In the genomic region with DNA sequence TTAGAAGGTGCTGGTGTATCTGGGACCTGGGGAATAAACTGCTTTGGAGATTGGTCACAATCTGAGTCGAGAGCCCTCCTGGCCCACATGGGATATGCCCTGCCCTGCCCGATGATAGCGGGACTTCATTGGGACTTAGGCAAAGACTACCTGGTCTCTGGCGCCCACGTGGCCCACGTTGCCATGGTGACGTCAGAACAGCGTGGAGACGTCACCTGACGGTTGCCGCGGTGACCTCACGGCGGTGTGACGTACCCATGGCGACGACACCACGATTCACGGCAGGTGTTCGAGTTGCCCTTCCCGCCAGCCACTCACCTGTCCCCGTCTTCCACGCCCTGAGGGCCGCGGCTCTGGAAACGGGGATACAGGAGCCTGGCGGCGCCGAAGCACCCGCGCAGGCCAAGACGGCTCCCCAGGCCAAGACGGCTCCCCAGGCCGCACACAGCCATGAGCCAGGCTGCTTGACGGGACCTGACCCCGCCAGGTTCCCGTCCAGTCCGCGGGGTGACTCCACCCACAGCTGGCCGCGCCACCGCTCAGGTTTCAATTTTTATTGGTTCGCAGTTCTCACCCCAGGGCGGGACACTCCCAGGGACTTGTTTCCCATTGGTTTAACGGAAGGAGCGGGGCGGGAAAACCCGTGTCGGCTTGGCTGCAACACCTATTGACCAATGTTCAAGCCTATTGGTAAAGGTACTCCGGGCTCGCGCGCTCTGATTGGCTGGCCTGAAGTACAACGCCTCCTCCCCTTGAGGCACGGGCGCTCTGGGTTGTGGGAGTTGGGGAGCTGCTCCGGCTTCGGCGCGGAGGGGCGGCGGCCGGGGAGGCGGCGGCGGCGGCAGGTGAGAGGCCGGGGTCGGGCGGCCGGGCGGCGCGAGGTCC, we compare ENCODE assay signal across 1 cellular context.
A peak's percentile ranks its signal among the peaks of the same experiment; 100 is the strongest.
TF ChIP-seq lines count a peak whose summit lies in the region.

A gene (minus strand): TSS at position 476 of the 885 bp plus-strand sequence. CDS start 24 bp downstream, at position 452.
A gene (plus strand): TSS at position 766 of the 885 bp plus-strand sequence. CDS start 1,029 bp downstream, outside the sequence.

TF ChIP-seq in HepG2, 621 proteins besides CTCF, POLR2A, EP300 and RAD21 (continued from another document and continues in another):
- TF ChIP-seq, protein P1, sequence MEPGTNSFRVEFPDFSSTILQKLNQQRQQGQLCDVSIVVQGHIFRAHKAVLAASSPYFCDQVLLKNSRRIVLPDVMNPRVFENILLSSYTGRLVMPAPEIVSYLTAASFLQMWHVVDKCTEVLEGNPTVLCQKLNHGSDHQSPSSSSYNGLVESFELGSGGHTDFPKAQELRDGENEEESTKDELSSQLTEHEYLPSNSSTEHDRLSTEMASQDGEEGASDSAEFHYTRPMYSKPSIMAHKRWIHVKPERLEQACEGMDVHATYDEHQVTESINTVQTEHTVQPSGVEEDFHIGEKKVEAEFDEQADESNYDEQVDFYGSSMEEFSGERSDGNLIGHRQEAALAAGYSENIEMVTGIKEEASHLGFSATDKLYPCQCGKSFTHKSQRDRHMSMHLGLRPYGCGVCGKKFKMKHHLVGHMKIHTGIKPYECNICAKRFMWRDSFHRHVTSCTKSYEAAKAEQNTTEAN (CRISPR knock-in tag; conservative IDR thresholded peaks at IDR 0.05), result no peak
- TF ChIP-seq NR2F1 (CRISPR knock-in tag; IDR thresholded peaks at IDR 0.05) (peak in 1 of 2 experiments; percentile 30; a peak in 2 of 4 replicates), STAT5B (CRISPR knock-in tag; IDR thresholded peaks at IDR 0.05) (no peak), MIER3 (CRISPR knock-in tag; IDR thresholded peaks at IDR 0.05; ENCODE audit: borderline replicate concordance) (peak; percentile 81; the same call in 1 of the 2 replicates), CBX5 (CRISPR knock-in tag; IDR thresholded peaks at IDR 0.05; ENCODE audit: borderline replicate concordance) (peak; percentile 66; the same call in 1 of the 2 replicates), ZSCAN9 (CRISPR knock-in tag; IDR thresholded peaks at IDR 0.05; ENCODE audit: borderline replicate concordance) (peak; percentile 57; the same call in 1 of the 2 replicates), CREB1 (IDR thresholded peaks at IDR 0.05) (peak; percentile 99), CREB1 (CRISPR knock-in tag; IDR thresholded peaks at IDR 0.05) (peak; percentile 98), NRL (CRISPR knock-in tag; IDR thresholded peaks at IDR 0.05; ENCODE audit: borderline replicate concordance) (peak; percentile 92; the same call in 1 of the 2 replicates), SRSF9 (IDR thresholded peaks at IDR 0.05; ENCODE audit: borderline replicate concordance, insufficient read depth, low read depth, low read length, poor library complexity, severe bottlenecking) (no peak), ZNF556 (CRISPR knock-in tag; IDR thresholded peaks at IDR 0.05; ENCODE audit: borderline replicate concordance) (peak; percentile 89), ZNF354B (CRISPR knock-in tag; IDR thresholded peaks at IDR 0.05) (peak; percentile 96; the same call in 1 of the 2 replicates), MED13 (CRISPR knock-in tag; IDR thresholded peaks at IDR 0.05) (peak; percentile 55; the same call in 1 of the 2 replicates), ZNF496 (CRISPR knock-in tag; IDR thresholded peaks at IDR 0.05; ENCODE audit: insufficient replicate concordance) (no peak), ZNF7 (CRISPR knock-in tag; IDR thresholded peaks at IDR 0.05) (no peak), SIX1 (CRISPR knock-in tag; IDR thresholded peaks at IDR 0.05; ENCODE audit: borderline replicate concordance) (no peak), ZNF570 (CRISPR knock-in tag; IDR thresholded peaks at IDR 0.05; ENCODE audit: borderline replicate concordance) (no peak), ZNF10 (CRISPR knock-in tag; IDR thresholded peaks at IDR 0.05; ENCODE audit: borderline replicate concordance, low read depth) (0 out of 2 replicates have a peak, but pooled peaks have one; percentile 62), ARID2 (CRISPR knock-in tag; IDR thresholded peaks at IDR 0.05; ENCODE audit: borderline replicate concordance) (peak; percentile 74; the same call in 1 of the 2 replicates), SIN3A (IDR thresholded peaks at IDR 0.05; ENCODE audit: borderline replicate concordance, low read depth, low read length) (peak; percentile 82; the same call in 1 of the 2 replicates), HDAC6 (IDR thresholded peaks at IDR 0.05; ENCODE audit: low read depth, low read length) (no peak), KDM6A (CRISPR knock-in tag; IDR thresholded peaks at IDR 0.05; ENCODE audit: low read depth) (no peak), YEATS4 (CRISPR knock-in tag; IDR thresholded peaks at IDR 0.05; ENCODE audit: borderline replicate concordance) (peak; percentile 84; the same call in 1 of the 2 replicates), NR2F2 (IDR thresholded peaks at IDR 0.05; ENCODE audit: borderline replicate concordance, low read depth) (no peak), IRX3 (CRISPR knock-in tag; IDR thresholded peaks at IDR 0.05; ENCODE audit: borderline replicate concordance, low read depth) (peak; percentile 81), ZNF749 (CRISPR knock-in tag; IDR thresholded peaks at IDR 0.05; ENCODE audit: borderline replicate concordance) (0 out of 2 replicates have a peak, but pooled peaks have one; percentile 54), YEATS2 (CRISPR knock-in tag; IDR thresholded peaks at IDR 0.05; ENCODE audit: borderline replicate concordance) (peak; percentile 87), ZBTB21 (CRISPR knock-in tag; IDR thresholded peaks at IDR 0.05) (peak; percentile 100)
- TF ChIP-seq, protein P2, sequence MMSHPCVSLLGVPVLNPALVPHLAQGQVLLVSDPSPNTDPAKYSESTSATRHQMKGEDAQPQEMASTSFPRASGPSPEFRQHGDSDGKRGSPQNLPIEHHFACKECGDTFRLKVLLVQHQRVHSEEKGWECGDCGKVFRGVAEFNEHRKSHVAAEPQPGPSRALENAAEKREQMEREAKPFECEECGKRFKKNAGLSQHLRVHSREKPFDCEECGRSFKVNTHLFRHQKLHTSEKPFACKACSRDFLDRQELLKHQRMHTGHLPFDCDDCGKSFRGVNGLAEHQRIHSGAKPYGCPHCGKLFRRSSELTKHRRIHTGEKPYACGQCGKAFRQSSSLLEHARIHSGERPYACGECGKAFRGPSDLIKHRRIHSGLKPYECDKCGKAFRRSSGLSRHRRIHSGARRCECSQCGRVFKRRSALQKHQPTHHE (CRISPR knock-in tag; IDR thresholded peaks at IDR 0.05; ENCODE audit: borderline replicate concordance), result peak; percentile 95
- TF ChIP-seq, protein P3, sequence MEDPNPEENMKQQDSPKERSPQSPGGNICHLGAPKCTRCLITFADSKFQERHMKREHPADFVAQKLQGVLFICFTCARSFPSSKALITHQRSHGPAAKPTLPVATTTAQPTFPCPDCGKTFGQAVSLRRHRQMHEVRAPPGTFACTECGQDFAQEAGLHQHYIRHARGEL (CRISPR knock-in tag; IDR thresholded peaks at IDR 0.05), result peak; percentile 47; the same call in 1 of the 2 replicates
- TF ChIP-seq, protein P4, sequence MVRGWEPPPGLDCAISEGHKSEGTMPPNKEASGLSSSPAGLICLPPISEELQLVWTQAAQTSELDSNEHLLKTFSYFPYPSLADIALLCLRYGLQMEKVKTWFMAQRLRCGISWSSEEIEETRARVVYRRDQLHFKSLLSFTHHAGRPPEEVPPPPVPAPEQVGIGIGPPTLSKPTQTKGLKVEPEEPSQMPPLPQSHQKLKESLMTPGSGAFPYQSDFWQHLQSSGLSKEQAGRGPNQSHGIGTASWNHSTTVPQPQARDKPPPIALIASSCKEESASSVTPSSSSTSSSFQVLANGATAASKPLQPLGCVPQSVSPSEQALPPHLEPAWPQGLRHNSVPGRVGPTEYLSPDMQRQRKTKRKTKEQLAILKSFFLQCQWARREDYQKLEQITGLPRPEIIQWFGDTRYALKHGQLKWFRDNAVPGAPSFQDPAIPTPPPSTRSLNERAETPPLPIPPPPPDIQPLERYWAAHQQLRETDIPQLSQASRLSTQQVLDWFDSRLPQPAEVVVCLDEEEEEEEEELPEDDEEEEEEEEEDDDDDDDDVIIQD (CRISPR knock-in tag; IDR thresholded peaks at IDR 0.05; ENCODE audit: low read depth), result peak; percentile 37; the same call in 1 of the 2 replicates
- TF ChIP-seq, protein P5, sequence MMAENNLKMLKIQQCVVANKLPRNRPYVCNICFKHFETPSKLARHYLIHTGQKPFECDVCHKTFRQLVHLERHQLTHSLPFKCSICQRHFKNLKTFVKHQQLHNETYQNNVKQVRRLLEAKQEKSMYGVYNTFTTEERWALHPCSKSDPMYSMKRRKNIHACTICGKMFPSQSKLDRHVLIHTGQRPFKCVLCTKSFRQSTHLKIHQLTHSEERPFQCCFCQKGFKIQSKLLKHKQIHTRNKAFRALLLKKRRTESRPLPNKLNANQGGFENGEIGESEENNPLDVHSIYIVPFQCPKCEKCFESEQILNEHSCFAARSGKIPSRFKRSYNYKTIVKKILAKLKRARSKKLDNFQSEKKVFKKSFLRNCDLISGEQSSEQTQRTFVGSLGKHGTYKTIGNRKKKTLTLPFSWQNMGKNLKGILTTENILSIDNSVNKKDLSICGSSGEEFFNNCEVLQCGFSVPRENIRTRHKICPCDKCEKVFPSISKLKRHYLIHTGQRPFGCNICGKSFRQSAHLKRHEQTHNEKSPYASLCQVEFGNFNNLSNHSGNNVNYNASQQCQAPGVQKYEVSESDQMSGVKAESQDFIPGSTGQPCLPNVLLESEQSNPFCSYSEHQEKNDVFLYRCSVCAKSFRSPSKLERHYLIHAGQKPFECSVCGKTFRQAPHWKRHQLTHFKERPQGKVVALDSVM (CRISPR knock-in tag; IDR thresholded peaks at IDR 0.05), result 0 out of 2 replicates have a peak, but pooled peaks have one; percentile 44
- TF ChIP-seq, protein P6, sequence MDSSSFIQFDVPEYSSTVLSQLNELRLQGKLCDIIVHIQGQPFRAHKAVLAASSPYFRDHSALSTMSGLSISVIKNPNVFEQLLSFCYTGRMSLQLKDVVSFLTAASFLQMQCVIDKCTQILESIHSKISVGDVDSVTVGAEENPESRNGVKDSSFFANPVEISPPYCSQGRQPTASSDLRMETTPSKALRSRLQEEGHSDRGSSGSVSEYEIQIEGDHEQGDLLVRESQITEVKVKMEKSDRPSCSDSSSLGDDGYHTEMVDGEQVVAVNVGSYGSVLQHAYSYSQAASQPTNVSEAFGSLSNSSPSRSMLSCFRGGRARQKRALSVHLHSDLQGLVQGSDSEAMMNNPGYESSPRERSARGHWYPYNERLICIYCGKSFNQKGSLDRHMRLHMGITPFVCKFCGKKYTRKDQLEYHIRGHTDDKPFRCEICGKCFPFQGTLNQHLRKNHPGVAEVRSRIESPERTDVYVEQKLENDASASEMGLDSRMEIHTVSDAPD (CRISPR knock-in tag; IDR thresholded peaks at IDR 0.05), result peak; percentile 83; the same call in 1 of the 2 replicates
- TF ChIP-seq, protein P7, sequence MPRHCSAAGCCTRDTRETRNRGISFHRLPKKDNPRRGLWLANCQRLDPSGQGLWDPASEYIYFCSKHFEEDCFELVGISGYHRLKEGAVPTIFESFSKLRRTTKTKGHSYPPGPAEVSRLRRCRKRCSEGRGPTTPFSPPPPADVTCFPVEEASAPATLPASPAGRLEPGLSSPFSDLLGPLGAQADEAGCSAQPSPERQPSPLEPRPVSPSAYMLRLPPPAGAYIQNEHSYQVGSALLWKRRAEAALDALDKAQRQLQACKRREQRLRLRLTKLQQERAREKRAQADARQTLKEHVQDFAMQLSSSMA (CRISPR knock-in tag; IDR thresholded peaks at IDR 0.05), result no peak
- TF ChIP-seq, protein P8, sequence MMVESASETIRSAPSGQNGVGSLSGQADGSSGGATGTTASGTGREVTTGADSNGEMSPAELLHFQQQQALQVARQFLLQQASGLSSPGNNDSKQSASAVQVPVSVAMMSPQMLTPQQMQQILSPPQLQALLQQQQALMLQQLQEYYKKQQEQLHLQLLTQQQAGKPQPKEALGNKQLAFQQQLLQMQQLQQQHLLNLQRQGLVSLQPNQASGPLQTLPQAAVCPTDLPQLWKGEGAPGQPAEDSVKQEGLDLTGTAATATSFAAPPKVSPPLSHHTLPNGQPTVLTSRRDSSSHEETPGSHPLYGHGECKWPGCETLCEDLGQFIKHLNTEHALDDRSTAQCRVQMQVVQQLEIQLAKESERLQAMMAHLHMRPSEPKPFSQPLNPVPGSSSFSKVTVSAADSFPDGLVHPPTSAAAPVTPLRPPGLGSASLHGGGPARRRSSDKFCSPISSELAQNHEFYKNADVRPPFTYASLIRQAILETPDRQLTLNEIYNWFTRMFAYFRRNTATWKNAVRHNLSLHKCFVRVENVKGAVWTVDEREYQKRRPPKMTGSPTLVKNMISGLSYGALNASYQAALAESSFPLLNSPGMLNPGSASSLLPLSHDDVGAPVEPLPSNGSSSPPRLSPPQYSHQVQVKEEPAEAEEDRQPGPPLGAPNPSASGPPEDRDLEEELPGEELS (CRISPR knock-in tag; IDR thresholded peaks at IDR 0.05), result peak; percentile 19; the same call in 1 of the 2 replicates
- TF ChIP-seq, protein P9, sequence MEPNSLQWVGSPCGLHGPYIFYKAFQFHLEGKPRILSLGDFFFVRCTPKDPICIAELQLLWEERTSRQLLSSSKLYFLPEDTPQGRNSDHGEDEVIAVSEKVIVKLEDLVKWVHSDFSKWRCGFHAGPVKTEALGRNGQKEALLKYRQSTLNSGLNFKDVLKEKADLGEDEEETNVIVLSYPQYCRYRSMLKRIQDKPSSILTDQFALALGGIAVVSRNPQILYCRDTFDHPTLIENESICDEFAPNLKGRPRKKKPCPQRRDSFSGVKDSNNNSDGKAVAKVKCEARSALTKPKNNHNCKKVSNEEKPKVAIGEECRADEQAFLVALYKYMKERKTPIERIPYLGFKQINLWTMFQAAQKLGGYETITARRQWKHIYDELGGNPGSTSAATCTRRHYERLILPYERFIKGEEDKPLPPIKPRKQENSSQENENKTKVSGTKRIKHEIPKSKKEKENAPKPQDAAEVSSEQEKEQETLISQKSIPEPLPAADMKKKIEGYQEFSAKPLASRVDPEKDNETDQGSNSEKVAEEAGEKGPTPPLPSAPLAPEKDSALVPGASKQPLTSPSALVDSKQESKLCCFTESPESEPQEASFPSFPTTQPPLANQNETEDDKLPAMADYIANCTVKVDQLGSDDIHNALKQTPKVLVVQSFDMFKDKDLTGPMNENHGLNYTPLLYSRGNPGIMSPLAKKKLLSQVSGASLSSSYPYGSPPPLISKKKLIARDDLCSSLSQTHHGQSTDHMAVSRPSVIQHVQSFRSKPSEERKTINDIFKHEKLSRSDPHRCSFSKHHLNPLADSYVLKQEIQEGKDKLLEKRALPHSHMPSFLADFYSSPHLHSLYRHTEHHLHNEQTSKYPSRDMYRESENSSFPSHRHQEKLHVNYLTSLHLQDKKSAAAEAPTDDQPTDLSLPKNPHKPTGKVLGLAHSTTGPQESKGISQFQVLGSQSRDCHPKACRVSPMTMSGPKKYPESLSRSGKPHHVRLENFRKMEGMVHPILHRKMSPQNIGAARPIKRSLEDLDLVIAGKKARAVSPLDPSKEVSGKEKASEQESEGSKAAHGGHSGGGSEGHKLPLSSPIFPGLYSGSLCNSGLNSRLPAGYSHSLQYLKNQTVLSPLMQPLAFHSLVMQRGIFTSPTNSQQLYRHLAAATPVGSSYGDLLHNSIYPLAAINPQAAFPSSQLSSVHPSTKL (CRISPR knock-in tag; IDR thresholded peaks at IDR 0.05), result 0 out of 2 replicates have a peak, but pooled peaks have one; percentile 41
- TF ChIP-seq, protein P10, sequence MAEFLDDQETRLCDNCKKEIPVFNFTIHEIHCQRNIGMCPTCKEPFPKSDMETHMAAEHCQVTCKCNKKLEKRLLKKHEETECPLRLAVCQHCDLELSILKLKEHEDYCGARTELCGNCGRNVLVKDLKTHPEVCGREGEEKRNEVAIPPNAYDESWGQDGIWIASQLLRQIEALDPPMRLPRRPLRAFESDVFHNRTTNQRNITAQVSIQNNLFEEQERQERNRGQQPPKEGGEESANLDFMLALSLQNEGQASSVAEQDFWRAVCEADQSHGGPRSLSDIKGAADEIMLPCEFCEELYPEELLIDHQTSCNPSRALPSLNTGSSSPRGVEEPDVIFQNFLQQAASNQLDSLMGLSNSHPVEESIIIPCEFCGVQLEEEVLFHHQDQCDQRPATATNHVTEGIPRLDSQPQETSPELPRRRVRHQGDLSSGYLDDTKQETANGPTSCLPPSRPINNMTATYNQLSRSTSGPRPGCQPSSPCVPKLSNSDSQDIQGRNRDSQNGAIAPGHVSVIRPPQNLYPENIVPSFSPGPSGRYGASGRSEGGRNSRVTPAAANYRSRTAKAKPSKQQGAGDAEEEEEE (CRISPR knock-in tag; IDR thresholded peaks at IDR 0.05; ENCODE audit: borderline replicate concordance), result peak; percentile 79; the same call in 1 of the 2 replicates
